In genomic region chr9:129301941-129302340, GRCh38 we compare ENCODE assay signal across 22 cellular contexts.
"Had no signal": no experiment of that assay in that cellular context is flagged by ENCODE, and none has a peak within 500 bp of the region (broad histone marks: within the 10 kb centered on the region; RNA-seq: fewer than 3 reads in every experiment).

No MANE protein-coding gene starts in this region.

- H3K36me3 ChIP-seq: SJSA1 had no signal

- DNase-seq: KBM-7, MV-4-11, NCI-H1048, NCI-H1105, NCI-H1417, NCI-H1436 treated with DMSO at 0.1 percent for 48 hours, NCI-H1694 treated with DMSO at 0.1 percent for 48 hours, NCI-H1930, NCI-H2081, NCI-H2171, NCI-H226, NCI-H446, NCI-H510A, NCI-H524 treated with DMSO at 0.1 percent for 48 hours, NCI-H69, NCI-H774, RPMI8226, SIG-M5 had no signal

- H3K4me1 ChIP-seq: SJSA1 had no signal

- FAIRE-seq: RCC 7860 had no signal

- H3K4me3 ChIP-seq: SJSA1, SK-N-MC had no signal

- H3K27ac ChIP-seq: HL-60, SJSA1, SK-N-MC had no signal

- H3K27me3 ChIP-seq: SJSA1 had no signal
